In genomic region chr15:52180196-52180835, GRCh38 we compare ENCODE assay signal across 8 cellular contexts. TPM values are rescaled to one million over a fixed set of nuclear protein-coding genes. Genes with fewer than 3 reads are reported as not detected.
DNase-seq lines count a peak whose midpoint lies in the region; ATAC-seq and TF ChIP-seq lines count a peak whose summit lies in the region.

No MANE protein-coding gene starts in this region.

- peak overlapping the region; percentile 89 to 98 (median 97) for H3K27ac Mint-ChIP-seq in CD4-positive, alpha-beta memory T cell

- no peaks in the 10 kb centered on the region for H3K36me3 ChIP-seq in CD4-positive, alpha-beta memory T cell (ENCODE audit: insufficient read depth, low read length)
- no peaks in the 10 kb centered on the region for H3K36me3 ChIP-seq in parathyroid adenoma (ENCODE audit: control insufficient read depth, insufficient read depth, low read length)

- POLR2A ChIA-PET in CD4-positive, alpha-beta memory T cell (lab: Charles Lee; ENCODE audit: partially characterized antibody) = interaction anchor here (0.6 to 3.6 kb wide), 32 partner anchors 8 to 1826 kb away, joined by 3 to 60 read pairs (median 6); partner anchors contain the start of genes ATOSA, BCL2L10, GNB5 and LEO1
- POLR2A ChIA-PET in HEK293T (lab: Yijun Ruan, JAX) = interaction anchor here (0.8 to 2.0 kb wide), 6 partner anchors 8 to 23 kb away, joined by 3 to 9 read pairs (median 4); no protein-coding TSS in a partner anchor

- TF ChIP-seq CTCF in GM20000 (IDR thresholded peaks at IDR 0.05; ENCODE audit: extremely low read depth, missing control alignments) = no peak
- no peak for TF ChIP-seq CTCF in fibroblast of the aortic adventitia (IDR thresholded peaks at IDR 0.05; ENCODE audit: insufficient read depth, low read length)
- no peak for TF ChIP-seq CTCF in parathyroid adenoma (IDR thresholded peaks at IDR 0.05)

- peaks cover 26% of the 10 kb centered on the region for H3K4me1 ChIP-seq in CD4-positive, alpha-beta memory T cell (ENCODE audit: insufficient read depth, low read length)
- H3K4me1 ChIP-seq in parathyroid adenoma = no peaks in the 10 kb centered on the region

- peak; percentile 3 for ATAC-seq in HG03558 (IDR thresholded peaks at IDR 0.05; ENCODE audit: extremely low read depth, unreplicated experiment)

- intact Hi-C loops in CD4-positive, alpha-beta memory T cell (cut with micrococcal nuclease) = loop anchor here (1.0 to 5.0 kb wide), 2 partner anchors 28 to 443 kb away; partner anchors contain the start of gene LYSMD2

- no peaks in the 10 kb centered on the region for H3K27me3 Mint-ChIP-seq in CD4-positive, alpha-beta memory T cell

- H3K4me1 Mint-ChIP-seq in CD4-positive, alpha-beta memory T cell = peaks cover 21 to 48% (median 36%) of the 10 kb centered on the region in 4 donors

- H3K9ac ChIP-seq in parathyroid adenoma = peak overlapping the region; percentile 46

- H3K4me3 Mint-ChIP-seq in CD4-positive, alpha-beta memory T cell = peak overlapping the region; percentile 91 to 95 (median 92)

- H3K36me3 Mint-ChIP-seq in CD4-positive, alpha-beta memory T cell = peaks cover 7 to 18% of the 10 kb centered on the region in 2 donors

- H3K4me3 ChIP-seq in CD4-positive, alpha-beta memory T cell (ENCODE audit: low read length in 2 of 2) = peak overlapping the region; percentile 30 to 57
- H3K4me3 ChIP-seq in fibroblast of the aortic adventitia (ENCODE audit: low read depth, low read length) = peak overlapping the region; percentile 93
- peak overlapping the region; percentile 72 for H3K4me3 ChIP-seq in parathyroid adenoma (ENCODE audit: low read depth, low read length)

- H3K4me2 ChIP-seq in parathyroid adenoma (ENCODE audit: low read length) = peak overlapping the region; percentile 84

- peak overlapping the region; percentile 96 for H3K27ac ChIP-seq in CD4-positive, alpha-beta memory T cell (ENCODE audit: low read depth, low read length)
- peak overlapping the region; percentile 72 for H3K27ac ChIP-seq in parathyroid adenoma

- H3K79me2 ChIP-seq in parathyroid adenoma = no peaks in the 10 kb centered on the region

- no peaks in the 10 kb centered on the region for H3K27me3 ChIP-seq in CD4-positive, alpha-beta memory T cell (ENCODE audit: insufficient read depth, low read length)
- no peaks in the 10 kb centered on the region for H3K27me3 ChIP-seq in parathyroid adenoma (ENCODE audit: control insufficient read depth, insufficient read depth, low read length)

- CTCF ChIA-PET in CD4-positive, alpha-beta memory T cell (lab: Charles Lee; ENCODE audit: partially characterized antibody) = interaction anchor here (1.0 to 4.3 kb wide), 9 partner anchors 9 to 209 kb away, joined by 3 to 33 read pairs (median 4); partner anchors contain the start of gene LEO1
- CTCF ChIA-PET in HEK293T (lab: Yijun Ruan, JAX) = interaction anchor here (1.5 kb wide), 1 partner anchor 8 kb away, joined by 4 read pairs; no protein-coding TSS in a partner anchor

- peak in 4 of 5 donors; percentile 73 to 79 (median 77) for DNase-seq in CD4-positive, alpha-beta memory T cell
- DNase-seq in GM20000 (ENCODE audit: low spot score) (peak; percentile 69), fibroblast of the aortic adventitia (ENCODE audit: low read depth) (no peak), HEK293T (ENCODE audit: extremely low spot score) (no peak), SHP77 treated with DMSO at 0.1 percent for 48 hours (lab: John Stamatoyannopoulos, UW) (no peak)
- DNase-seq in activated T-cell treated with anti-CD3 and anti-CD28 coated beads, Interleukin-2, amount 50 U/mL, for 1 hour = peak; percentile 41

- H3K9me3 Mint-ChIP-seq in CD4-positive, alpha-beta memory T cell = no peaks in the 10 kb centered on the region

- no peaks in the 10 kb centered on the region for H3K9me3 ChIP-seq in CD4-positive, alpha-beta memory T cell (ENCODE audit: control insufficient read depth in 1 of 2, low read length in 2 of 2)
- no peaks in the 10 kb centered on the region for H3K9me3 ChIP-seq in parathyroid adenoma (ENCODE audit: control insufficient read depth, low read length)

- H2AFZ ChIP-seq in parathyroid adenoma = peak overlapping the region; percentile 99

TF ChIP-seq in HEK293T, 16 proteins besides CTCF, POLR2A, EP300 and RAD21:
- TF ChIP-seq FOXK2 (IDR thresholded peaks at IDR 0.05) = no peak
- TF ChIP-seq NFRKB (IDR thresholded peaks at IDR 0.05) = no peak
- no peak for TF ChIP-seq ZNF384 (IDR thresholded peaks at IDR 0.05)
- no peak for TF ChIP-seq SUZ12 (IDR thresholded peaks at IDR 0.05)
- TF ChIP-seq ARNT (IDR thresholded peaks at IDR 0.05) = no peak
- no peak for TF ChIP-seq FOXM1 (IDR thresholded peaks at IDR 0.05; ENCODE audit: borderline replicate concordance)
- no peak for TF ChIP-seq L3MBTL2 (conservative IDR thresholded peaks at IDR 0.05)
- no peak for TF ChIP-seq HDGF (IDR thresholded peaks at IDR 0.05; ENCODE audit: borderline replicate concordance)
- TF ChIP-seq LEF1 (IDR thresholded peaks at IDR 0.05; ENCODE audit: borderline replicate concordance) = no peak
- no peak for TF ChIP-seq PKNOX1 (IDR thresholded peaks at IDR 0.05)
- TF ChIP-seq TARDBP (IDR thresholded peaks at IDR 0.05) = no peak
- TF ChIP-seq ELF4 (IDR thresholded peaks at IDR 0.05) = no peak
- TF ChIP-seq CTBP1 (IDR thresholded peaks at IDR 0.05; ENCODE audit: borderline replicate concordance) = no peak
- no peak for TF ChIP-seq BHLHE40 (IDR thresholded peaks at IDR 0.05; ENCODE audit: borderline replicate concordance)
- TF ChIP-seq FOXA1 (IDR thresholded peaks at IDR 0.05) = no peak
- no peak for TF ChIP-seq SP1 (IDR thresholded peaks at IDR 0.05)

RNA-seq across cellular contexts. Expression of gene GNB5, which starts 10.9 kb away (rescaled TPM):
- total RNA-seq in CD4-positive, alpha-beta memory T cell = 10 to 100 TPM; 69.5 to 69.9 TPM
- 10 to 100 TPM; 52.2 to 54.1 TPM for polyA plus RNA-seq in CD4-positive, alpha-beta memory T cell
- 13.9 and 24.0 TPM in 2 replicates for total RNA-seq in fibroblast of the aortic adventitia (ENCODE audit: low replicate concordance)

Comparison
In these comparisons a context has a peak if more than half of its experiments do, and no peak if none do; other contexts are left out.
1. DNase-seq: peak in CD4-positive, alpha-beta memory T cell (4 of 5), GM20000 (single experiment) and activated T-cell treated with anti-CD3 and anti-CD28 coated beads, Interleukin-2, amount 50 U/mL, for 1 hour (single experiment); none in fibroblast of the aortic adventitia (single experiment), HEK293T (single experiment) and SHP77 treated with DMSO at 0.1 percent for 48 hours (single experiment).
2. Peak in every context shown above with its lines, with median percentiles within 50 percentile points of each other: H3K4me3 ChIP-seq.